8 cellular contexts compared by ENCODE assay signal in the genomic region with DNA sequence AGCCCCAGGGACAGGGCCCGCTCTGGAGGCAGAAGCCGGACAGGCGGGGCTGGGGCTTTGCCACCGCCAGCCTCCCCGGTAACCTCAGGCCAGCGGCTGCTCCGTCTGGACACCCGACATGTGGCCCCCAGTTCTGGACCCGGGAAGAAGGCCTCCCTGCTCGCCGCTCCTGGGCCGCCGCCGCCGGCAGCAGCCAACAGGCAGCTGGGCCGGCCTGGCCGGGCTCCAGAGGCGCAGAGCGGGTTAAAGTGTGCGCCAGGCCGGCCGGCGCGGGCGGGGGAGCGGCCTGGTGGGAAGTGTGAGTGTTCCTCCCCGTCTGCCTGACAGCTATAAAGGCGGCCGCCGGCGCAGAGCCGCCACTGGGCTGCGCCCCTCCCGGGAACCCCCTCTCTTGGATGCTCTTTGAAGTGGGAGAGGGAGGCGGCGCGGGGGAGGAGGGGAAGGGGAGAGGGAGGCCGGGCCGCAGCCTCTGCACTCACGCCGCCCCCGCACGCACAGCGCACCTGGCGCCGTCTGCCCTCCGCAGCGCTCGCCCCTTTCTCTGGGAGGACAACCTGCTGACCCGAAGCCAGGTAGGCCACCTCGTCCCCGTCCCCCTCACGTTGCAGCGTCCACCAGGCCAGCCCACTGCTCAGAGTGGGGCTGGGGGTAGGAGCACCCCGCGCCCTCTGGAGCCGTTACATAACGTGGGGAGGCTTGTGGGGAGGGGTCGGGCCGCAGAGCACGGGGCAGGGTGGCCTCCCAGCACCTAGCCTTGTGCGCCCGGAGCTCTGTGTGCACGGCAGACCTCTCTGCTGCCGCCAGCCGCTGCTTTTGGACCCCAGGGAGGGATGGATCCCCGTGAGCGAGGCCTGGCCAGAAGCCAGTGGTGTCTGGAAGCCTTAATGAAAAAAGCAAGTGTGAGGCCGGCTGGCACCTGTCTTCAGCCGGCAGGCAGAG. TPM values are rescaled to one million over a fixed set of nuclear protein-coding genes. Genes with fewer than 3 reads are reported as not detected.
DNase-seq lines count a peak whose midpoint lies in the region; ATAC-seq and FAIRE-seq lines count a peak whose summit lies in the region.

A gene (plus strand): TSS at position 359 of the 939 bp plus-strand sequence. CDS start 2,009 bp downstream, outside the sequence.

- DNase-seq in G401 (ENCODE audit: low spot score) (peak; percentile 73), NCI-H2227 (lab: John Stamatoyannopoulos, UW; ENCODE audit: unreplicated experiment) (peak; percentile 73), iPS-NIHi11 (ENCODE audit: low spot score) (peak; percentile 76), small intestine (peak; percentile 13), amniotic stem cell (lab: John Stamatoyannopoulos, UW) (no peak), H4 (ENCODE audit: low spot score) (no peak)

- H3K4me1 ChIP-seq in small intestine (ENCODE audit: control insufficient read depth in 2 of 2, insufficient read depth in 1 of 2, low read depth in 1 of 2, low read length in 1 of 2), result peaks cover 0 to 2% of the 10 kb centered on the region in 2 donors

- no peak for FAIRE-seq in small intestine (lab: Jason Lieb, UNC)

- in situ Hi-C loops in G401 (cut with HindIII; ENCODE audit: low sequenced_read_pairs), result no loop called here

- no peaks in the 10 kb centered on the region for H3K9me3 ChIP-seq in small intestine (ENCODE audit: control insufficient read depth, low read depth)

- no peak for ATAC-seq in GM19397 (IDR thresholded peaks at IDR 0.05; ENCODE audit: unreplicated experiment)

- H3K27me3 ChIP-seq in small intestine (ENCODE audit: control insufficient read depth in 2 of 2, insufficient read depth in 2 of 2, low read length in 2 of 2), result peaks cover 3 to 5% of the 10 kb centered on the region in 2 donors

- H3K27ac ChIP-seq in angular gyrus (ENCODE audit: low read depth, low read length) (peak within 1 kb of the TSS; percentile 84), small intestine (ENCODE audit: low read depth in 1 of 2, low read length in 1 of 2) (peak within 1 kb of the TSS in 1 of 2 donors; percentile 20)

- H3K36me3 ChIP-seq in small intestine (ENCODE audit: control insufficient read depth in 2 of 2, insufficient read depth in 2 of 2, low read length in 2 of 2), result no peaks in the 10 kb centered on the region

- peak within 1 kb of the TSS in 1 of 2 donors; percentile 6 for H3K4me3 ChIP-seq in small intestine (ENCODE audit: low read depth in 1 of 2, low read length in 2 of 2)

- WGBS in small intestine, 3 donors, result 3 to 5% (median 3%) methylated on average over 62 to 70 of the region's 70 CpGs

RNA-seq across cellular contexts. Expression of the gene that starts here (rescaled TPM):
- total RNA-seq in G401 (2014; rRNA removed; shearing (Covaris generic)), result not detected in 2 replicates
- polyA plus RNA-seq in small intestine, result 1 to 10 TPM in 1 of 3 donors, under 1 TPM in 2; 0.22 to 1.2 (median 0.27) TPM
- total RNA-seq in H4 (2014; rRNA removed; shearing (Covaris generic)), result not detected in 2 replicates

Comparison
In these comparisons a context has a peak if more than half of its experiments do, and no peak if none do; other contexts are left out.
1. Peak in DNase-seq in G401; RNA of the gene not detected or under 1 TPM.
2. DNase-seq: peak in NCI-H2227 (single experiment), iPS-NIHi11 (single experiment) and small intestine (single experiment); none in amniotic stem cell (single experiment) and H4 (single experiment).